ENCODE assay signal across 8 cellular contexts in genomic region chr5:115626444-115626823, GRCh38. TPM values are rescaled to one million over a fixed set of nuclear protein-coding genes. Genes with fewer than 3 reads are reported as not detected.
DNase-seq lines count a peak whose midpoint lies in the region; ATAC-seq and TF ChIP-seq lines count a peak whose summit lies in the region.

No MANE protein-coding gene starts in this region.

- TF ChIP-seq CTCF in lung (IDR thresholded peaks at IDR 0.05; ENCODE audit: control extremely low read depth, extremely low read depth): no peak
- no peak for TF ChIP-seq CTCF in vagina (IDR thresholded peaks at IDR 0.05)

- H3K27me3 ChIP-seq in lung (ENCODE audit: control insufficient read depth, insufficient read depth) (no peaks in the 10 kb centered on the region), vagina (no peaks in the 10 kb centered on the region)

- H3K27me3 Mint-ChIP-seq in central memory CD8-positive, alpha-beta T cell: no peaks in the 10 kb centered on the region

- no peak overlapping the region for H3K4me3 Mint-ChIP-seq in central memory CD8-positive, alpha-beta T cell

- H3K27ac Mint-ChIP-seq in central memory CD8-positive, alpha-beta T cell (ENCODE audit: low read depth): no peak overlapping the region

- no peaks in the 10 kb centered on the region for H3K9me3 ChIP-seq in lung (ENCODE audit: control insufficient read depth in 2 of 2, insufficient read depth in 1 of 2, low read length in 1 of 2)
- H3K9me3 ChIP-seq in vagina: no peaks in the 10 kb centered on the region

- H3K27ac ChIP-seq in lung (ENCODE audit: low read depth in 1 of 2, low read length in 1 of 2): peak overlapping the region; percentile 81 to 85
- peak overlapping the region; percentile 94 for H3K27ac ChIP-seq in vagina

- WGBS in lung, 2 donors: 0 to 1% methylated on average over 9 of the region's 9 CpGs

- no peaks in the 10 kb centered on the region for H3K9me3 Mint-ChIP-seq in central memory CD8-positive, alpha-beta T cell

- intact Hi-C loops in vagina (cut with DNase I): loop anchor here (5.0 kb wide), 1 partner anchor 216 kb away; the partner anchor contains the start of genes AP3S1 and ATG12

- H3K4me1 ChIP-seq in lung (ENCODE audit: control insufficient read depth in 2 of 2, insufficient read depth in 2 of 2, low read length in 2 of 2) (peaks cover 4 to 29% of the 10 kb centered on the region in 2 donors), vagina (peaks cover 38% of the 10 kb centered on the region)

- H3K4me1 Mint-ChIP-seq in central memory CD8-positive, alpha-beta T cell: peaks cover 20% of the 10 kb centered on the region

- ATAC-seq in GM21576 (IDR thresholded peaks at IDR 0.05; ENCODE audit: unreplicated experiment) (peak; percentile 33), lung (ENCODE audit: insufficient read depth, low FRiP score) (no peak)
- ATAC-seq in central memory CD8-positive, alpha-beta T cell (replicated peaks; ENCODE audit: extremely low read depth, poor library complexity, severe bottlenecking): peak; percentile 11

- H3K36me3 Mint-ChIP-seq in central memory CD8-positive, alpha-beta T cell (ENCODE audit: insufficient read depth): peaks cover 9% of the 10 kb centered on the region

- no peak for TF ChIP-seq POLR2A in vagina (IDR thresholded peaks at IDR 0.05)

- peak overlapping the region; percentile 80 for H3K4me3 ChIP-seq in GM08714 (ENCODE audit: low read length)
- H3K4me3 ChIP-seq in lung: peak overlapping the region; percentile 48
- peak overlapping the region; percentile 73 to 90 for H3K4me3 ChIP-seq in vagina

- no peaks in the 10 kb centered on the region for H3K36me3 ChIP-seq in lung (ENCODE audit: control insufficient read depth in 2 of 2, insufficient read depth in 2 of 2, low read length in 2 of 2)
- H3K36me3 ChIP-seq in vagina: no peaks in the 10 kb centered on the region

- DNase-seq in HuH-7 (ENCODE audit: low spot score) (peak; percentile 26), lung (ENCODE audit: low spot score) (no peak), vagina (ENCODE audit: extremely low spot score in 2 of 2) (no peak), NOMO-1 treated with DMSO at 0.1 percent for 48 hours (lab: John Stamatoyannopoulos, UW; ENCODE audit: unreplicated experiment) (no peak), activated gamma-delta T cell treated with Interleukin-2 at 50 U/mL for 16 hours (no peak)
- no peak for DNase-seq in central memory CD8-positive, alpha-beta T cell (ENCODE audit: low spot score in 2 of 2)

RNA-seq across cellular contexts. Expression of gene TMED7, which starts 0.6 kb away (rescaled TPM):
- total RNA-seq in lung (100 to 1,000 TPM; 102 to 141 TPM), vagina (48.4 TPM)
- 10 to 100 TPM; 19.9 to 43.8 TPM for polyA plus RNA-seq in lung

RNA-seq across cellular contexts. Expression of gene TICAM2, which starts 24.2 kb away (rescaled TPM):
- total RNA-seq in lung (1 to 10 TPM; 1.5 to 5.8 TPM), vagina (0.98 TPM)
- 1 to 10 TPM; 2.3 to 2.7 TPM for polyA plus RNA-seq in lung
